Comparison of ENCODE assay signal across 21 cellular contexts in genomic region chr9:35557330-35557729, GRCh38. TPM values are rescaled to one million over a fixed set of nuclear protein-coding genes. Genes with fewer than 3 reads are reported as not detected.
DNase-seq lines count a peak whose midpoint lies in the region; ATAC-seq and TF ChIP-seq lines count a peak whose summit lies in the region.
"Had no signal": no experiment of that assay in that cellular context is flagged by ENCODE, and none has a peak within 500 bp of the region (broad histone marks: within the 10 kb centered on the region; RNA-seq: fewer than 3 reads in every experiment).

No MANE protein-coding gene starts in this region.

- no peaks in the 10 kb centered on the region for H3K27me3 Mint-ChIP-seq in activated naive CD4-positive, alpha-beta T cell treated with anti-CD3 and anti-CD28 coated beads, Interleukin-2, amount 50 U/mL, for 24 hours
- no peaks in the 10 kb centered on the region for H3K27me3 Mint-ChIP-seq in WTC11 (ENCODE audit: low read depth)
- peaks cover 2% of the 10 kb centered on the region for H3K27me3 Mint-ChIP-seq in nephron progenitor cell (ENCODE audit: low read depth, poor library complexity)
- H3K27me3 Mint-ChIP-seq in type B pancreatic cell, result no peaks in the 10 kb centered on the region
- H3K27me3 Mint-ChIP-seq: IgD-negative memory B cell had no signal

- intact Hi-C loops in thyroid gland (cut with DNase I), result loop anchor here (10.0 kb wide), 1 partner anchor 443 kb away; the partner anchor contains the start of gene ATOSB

- no peaks in the 10 kb centered on the region for H3K27me3 ChIP-seq in thyroid gland
- H3K27me3 ChIP-seq: SJSA1 had no signal

- no peak for TF ChIP-seq POLR2A in thyroid gland (IDR thresholded peaks at IDR 0.05)

- H3K4me3 Mint-ChIP-seq in activated naive CD4-positive, alpha-beta T cell treated with anti-CD3 and anti-CD28 coated beads, Interleukin-2, amount 50 U/mL, for 24 hours, result no peak overlapping the region
- no peak overlapping the region for H3K4me3 Mint-ChIP-seq in WTC11
- H3K4me3 Mint-ChIP-seq in nephron progenitor cell, result no peak overlapping the region
- no peak overlapping the region for H3K4me3 Mint-ChIP-seq in type B pancreatic cell
- H3K4me3 Mint-ChIP-seq: GM23338, IgD-negative memory B cell had no signal

- no peak for ATAC-seq in WTC11
- ATAC-seq: GM23338, HCT116, Right ventricle myocardium inferior had no signal

- POLR2A ChIA-PET in WTC11 (lab: Charles Lee), result no interaction called here

- DNase-seq in activated naive CD4-positive, alpha-beta T cell (lab: John Stamatoyannopoulos, UW), result no peak
- DNase-seq in WTC11 (ENCODE audit: low spot score) (no peak), nephron progenitor cell (no peak), thyroid gland (peak; percentile 73 to 76), CD1c-positive myeloid dendritic cell (ENCODE audit: extremely low spot score) (no peak), type B pancreatic cell (ENCODE audit: extremely low spot score, unreplicated experiment) (no peak), LoVo (ENCODE audit: low spot score) (no peak)
- DNase-seq: AML-193, DMS79 treated with DMSO at 0.1 percent for 48 hours, MV-4-11, NCI-H1105 treated with DMSO at 0.1 percent for 48 hours, NCI-H2029 treated with DMSO at 0.1 percent for 48 hours, NCI-H446, NCI-H526 had no signal

- peak overlapping the region; percentile 4 to 53 (median 48) for H3K27ac ChIP-seq in thyroid gland
- H3K27ac ChIP-seq: C4-2B, SJSA1 had no signal

- 29 to 46% methylated on average over 5 of the region's 5 CpGs for WGBS in thyroid gland, 2 donors

- peaks cover 16 to 34% of the 10 kb centered on the region in 2 donors for H3K4me1 ChIP-seq in thyroid gland

- no peaks in the 10 kb centered on the region for H3K9me3 ChIP-seq in thyroid gland
- H3K9me3 ChIP-seq: SJSA1 had no signal

- no peaks in the 10 kb centered on the region for H3K4me1 Mint-ChIP-seq in activated naive CD4-positive, alpha-beta T cell treated with anti-CD3 and anti-CD28 coated beads, Interleukin-2, amount 50 U/mL, for 24 hours
- H3K4me1 Mint-ChIP-seq in WTC11, result no peaks in the 10 kb centered on the region
- H3K4me1 Mint-ChIP-seq in nephron progenitor cell, result peaks cover 23% of the 10 kb centered on the region
- H3K4me1 Mint-ChIP-seq in type B pancreatic cell (ENCODE audit: unreplicated experiment), result no peaks in the 10 kb centered on the region

- H3K27ac Mint-ChIP-seq in activated naive CD4-positive, alpha-beta T cell treated with anti-CD3 and anti-CD28 coated beads, Interleukin-2, amount 50 U/mL, for 24 hours, result peak overlapping the region; percentile 20
- peak overlapping the region; percentile 18; the same call in 1 of the 2 replicates for H3K27ac Mint-ChIP-seq in WTC11
- peak overlapping the region; percentile 91 for H3K27ac Mint-ChIP-seq in nephron progenitor cell
- H3K27ac Mint-ChIP-seq in type B pancreatic cell, result no peak overlapping the region
- H3K27ac Mint-ChIP-seq: GM23338 had no signal

- no peaks in the 10 kb centered on the region for H3K9me3 Mint-ChIP-seq in activated naive CD4-positive, alpha-beta T cell treated with anti-CD3 and anti-CD28 coated beads, Interleukin-2, amount 50 U/mL, for 24 hours
- H3K9me3 Mint-ChIP-seq in WTC11, result no peaks in the 10 kb centered on the region
- no peaks in the 10 kb centered on the region for H3K9me3 Mint-ChIP-seq in nephron progenitor cell
- no peaks in the 10 kb centered on the region for H3K9me3 Mint-ChIP-seq in type B pancreatic cell
- H3K9me3 Mint-ChIP-seq: GM23338, IgD-negative memory B cell had no signal

- H3K4me3 ChIP-seq in thyroid gland (replicated peaks in 1 of 3), result no peak overlapping the region
- H3K4me3 ChIP-seq: GM23338, SJSA1 had no signal

- CTCF ChIA-PET in WTC11 (lab: Charles Lee), result interaction anchor here (1.0 kb wide), 1 partner anchor 55 kb away, joined by 3 read pairs; no protein-coding TSS in a partner anchor

- H3K36me3 ChIP-seq in thyroid gland, result peaks cover 26 to 37% of the 10 kb centered on the region in 2 donors

- TF ChIP-seq CTCF in WTC11 (IDR thresholded peaks at IDR 0.05) (no peak), nephron progenitor cell (IDR thresholded peaks at IDR 0.05) (no peak), thyroid gland (IDR thresholded peaks at IDR 0.05) (no peak), type B pancreatic cell (conservative IDR thresholded peaks at IDR 0.05) (no peak)

- H3K36me3 Mint-ChIP-seq in activated naive CD4-positive, alpha-beta T cell treated with anti-CD3 and anti-CD28 coated beads, Interleukin-2, amount 50 U/mL, for 24 hours, result no peaks in the 10 kb centered on the region
- H3K36me3 Mint-ChIP-seq in WTC11, result no peaks in the 10 kb centered on the region
- peaks cover 14% of the 10 kb centered on the region for H3K36me3 Mint-ChIP-seq in nephron progenitor cell (ENCODE audit: low read depth)
- H3K36me3 Mint-ChIP-seq in type B pancreatic cell, result peaks cover 5% of the 10 kb centered on the region
- H3K36me3 Mint-ChIP-seq: IgD-negative memory B cell had no signal

TF ChIP-seq in WTC11, 78 proteins besides CTCF, POLR2A, EP300 and RAD21:
- no peak for TF ChIP-seq ZNF138 (CRISPR knock-in tag; conservative IDR thresholded peaks at IDR 0.05)
- TF ChIP-seq ETV6 (CRISPR knock-in tag; IDR thresholded peaks at IDR 0.05), result no peak
- TF ChIP-seq ZNF396 (CRISPR knock-in tag; IDR thresholded peaks at IDR 0.05; ENCODE audit: borderline replicate concordance), result no peak
- no peak for TF ChIP-seq ZNF263 (CRISPR knock-in tag; IDR thresholded peaks at IDR 0.05; ENCODE audit: low read depth)
- no peak for TF ChIP-seq ZNF281 (CRISPR knock-in tag; IDR thresholded peaks at IDR 0.05)
- TF ChIP-seq USF2 (CRISPR knock-in tag; IDR thresholded peaks at IDR 0.05), result no peak
- no peak for TF ChIP-seq ZNF425 (CRISPR knock-in tag; conservative IDR thresholded peaks at IDR 0.05)

RNA-seq across cellular contexts. Expression of gene TESK1, which starts 47.7 kb away (rescaled TPM):
- total RNA-seq in WTC11 (2021), result 18.9 to 20.4 TPM (median 19.3 TPM) in 3 replicates
- 10 to 100 TPM; 23.2 to 44.3 (median 37.6) TPM for total RNA-seq in thyroid gland
- total RNA-seq in type B pancreatic cell (ENCODE audit: low replicate concordance), result 30.6 and 42.4 TPM in 2 replicates

Comparison
In these comparisons a context has a peak if more than half of its experiments do, and no peak if none do; other contexts are left out.
1. DNase-seq: peak in thyroid gland (2 of 2); none in activated naive CD4-positive, alpha-beta T cell (0 of 4), WTC11 (single experiment), nephron progenitor cell (single experiment), CD1c-positive myeloid dendritic cell (single experiment), type B pancreatic cell (single experiment) and LoVo (single experiment).